34 cellular contexts compared by ENCODE assay signal in the genomic region with DNA sequence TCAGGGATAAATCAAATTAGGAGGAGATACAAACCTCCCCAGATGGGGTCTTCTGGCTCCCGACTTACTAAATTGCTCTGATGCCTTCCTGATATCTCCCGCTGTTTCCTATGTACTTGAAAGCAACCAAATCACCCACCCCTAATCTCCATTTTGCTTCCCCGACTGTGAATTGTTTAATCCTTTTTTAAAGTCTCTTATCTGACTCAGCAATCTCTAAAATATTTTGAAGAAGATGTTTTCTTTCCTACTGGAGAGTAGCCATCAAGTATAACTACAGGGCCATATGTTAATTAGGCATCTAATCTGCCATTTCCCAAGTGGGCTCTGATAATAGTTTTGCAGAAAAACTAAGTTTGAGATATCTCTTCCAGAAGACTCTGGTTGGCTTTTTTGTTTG.
"Had no signal": no experiment of that assay in that cellular context is flagged by ENCODE, and none has a peak within 500 bp of the region (broad histone marks: within the 10 kb centered on the region; RNA-seq: fewer than 3 reads in every experiment).

No MANE protein-coding gene starts in this region.

- ATAC-seq: activated naive CD4-positive, alpha-beta T cell treated with anti-CD3 and anti-CD28 coated beads, Interleukin-2, amount 50 U/mL, for 72 hours; activated naive CD8-positive, alpha-beta T cell treated with anti-CD3 and anti-CD28 coated beads, Interleukin-2, amount 50 U/mL, for 24 hours; activated T-cell treated with anti-CD3 and anti-CD28 coated beads, Interleukin-2, amount 50 U/mL, for 4 hours; activated T-cell treated with anti-CD3 and anti-CD28 coated beads, Interleukin-2, amount 50 U/mL, for 72 hours; activated T-helper 17 cell treated with anti-CD3 and anti-CD28 coated beads, Interleukin-2, amount 50 U/mL, for 72 hours; body of pancreas had no signal

- H3K36me3 ChIP-seq: adrenal gland, ascending aorta, brain microvascular endothelial cell, breast epithelium, cardiac muscle cell had no signal

- H3K27ac ChIP-seq: adrenal gland, ascending aorta, body of pancreas, brain microvascular endothelial cell, breast epithelium, cardiac muscle cell had no signal

- H3K9me3 ChIP-seq: adrenal gland, ascending aorta, body of pancreas, breast epithelium had no signal

- H3K4me3 ChIP-seq: adrenal gland, ascending aorta, body of pancreas, breast epithelium, cardiac muscle cell had no signal

- FAIRE-seq: astrocyte, bronchial epithelial cell had no signal

- H3K27me3 ChIP-seq: adrenal gland, ascending aorta, body of pancreas, brain microvascular endothelial cell, breast epithelium had no signal

- DNase-seq: activated effector memory CD4-positive, alpha-beta T cell treated with anti-CD3 and anti-CD28 coated beads, Interleukin-2, amount 50 U/mL, for 16 hours; activated effector memory CD4-positive, alpha-beta T cell treated with Interleukin-2 at 50 U/mL for 16 hours; activated gamma-delta T cell; activated gamma-delta T cell treated with Interleukin-2 at 50 U/mL for 16 hours; activated naive CD4-positive, alpha-beta T cell; activated naive CD4-positive, alpha-beta T cell treated with anti-CD3 and anti-CD28 coated beads for 36 hours; activated naive CD4-positive, alpha-beta T cell treated with anti-CD3 and anti-CD28 coated beads, Interleukin-2, amount 10 ng/mL, durations not matched to agents 7 days and 5 days; activated naive CD4-positive, alpha-beta T cell treated with anti-CD3 and anti-CD28 coated beads, Interleukin-2, amount 50 U/mL, for 16 hours; activated naive CD4-positive, alpha-beta T cell treated with Interleukin-2 at 50 U/mL for 16 hours; activated naive CD8-positive, alpha-beta T cell treated with anti-CD3 and anti-CD28 coated beads for 36 hours; activated naive CD8-positive, alpha-beta T cell treated with anti-CD3 and anti-CD28 coated beads, Interleukin-2, amount 10 ng/mL, durations not matched to agents 7 days and 5 days; activated naive CD8-positive, alpha-beta T cell treated with anti-CD3 and anti-CD28 coated beads, Interleukin-2, amount 50 U/mL, for 24 hours; activated T-cell treated with anti-CD3 and anti-CD28 coated beads, Interleukin-2, amount 50 U/mL, for 1 hour; activated T-cell treated with anti-CD3 and anti-CD28 coated beads, Interleukin-2, amount 50 U/mL, for 24 hours; activated T-cell treated with anti-CD3 and anti-CD28 coated beads, Interleukin-2, amount 50 U/mL, for 4 hours; activated T-cell treated with anti-CD3 and anti-CD28 coated beads, Interleukin-2, amount 50 U/mL, for 48 hours; activated T-cell treated with anti-CD3 and anti-CD28 coated beads, Interleukin-2, amount 50 U/mL, for 72 hours; adrenal gland; amniotic stem cell; amygdala; anterior cingulate cortex; aorta; body of pancreas; brain microvascular endothelial cell; caudate nucleus; central memory CD4-positive, alpha-beta T cell; cerebellar nuclear complex had no signal

- H3K4me1 ChIP-seq: adrenal gland, ascending aorta, body of pancreas, breast epithelium had no signal
